In genomic region chr3:122681294-122682015, GRCh38 we compare ENCODE assay signal across 1 cellular context.
TF ChIP-seq lines count a peak whose summit lies in the region.

No MANE protein-coding gene starts in this region.

TF ChIP-seq in SK-N-SH treated with all-trans-retinoic acid at 6 μM for 48 hours, 23 proteins besides CTCF, POLR2A, EP300 and RAD21 (continued from another document):
- TF ChIP-seq CSRNP3 (CRISPR knock-in tag; IDR thresholded peaks at IDR 0.05) = no peak
- TF ChIP-seq ISL1 (CRISPR knock-in tag; IDR thresholded peaks at IDR 0.05) = no peak
- no peak for TF ChIP-seq BACH2 (CRISPR knock-in tag; IDR thresholded peaks at IDR 0.05; ENCODE audit: borderline replicate concordance)
